In genomic region chr16:27421961-27422740, GRCh38 we compare ENCODE assay signal across 1 cellular context.
TF ChIP-seq lines count a peak whose summit lies in the region.

No MANE protein-coding gene starts in this region.

TF ChIP-seq in HepG2, 621 proteins besides CTCF, POLR2A, EP300 and RAD21:
- no peak for TF ChIP-seq ZNF562 (CRISPR knock-in tag; IDR thresholded peaks at IDR 0.05; ENCODE audit: borderline replicate concordance)
- peak; percentile 99 for TF ChIP-seq ZNF317 (CRISPR knock-in tag; IDR thresholded peaks at IDR 0.05)
